9 cellular contexts compared by ENCODE assay signal in the genomic region with DNA sequence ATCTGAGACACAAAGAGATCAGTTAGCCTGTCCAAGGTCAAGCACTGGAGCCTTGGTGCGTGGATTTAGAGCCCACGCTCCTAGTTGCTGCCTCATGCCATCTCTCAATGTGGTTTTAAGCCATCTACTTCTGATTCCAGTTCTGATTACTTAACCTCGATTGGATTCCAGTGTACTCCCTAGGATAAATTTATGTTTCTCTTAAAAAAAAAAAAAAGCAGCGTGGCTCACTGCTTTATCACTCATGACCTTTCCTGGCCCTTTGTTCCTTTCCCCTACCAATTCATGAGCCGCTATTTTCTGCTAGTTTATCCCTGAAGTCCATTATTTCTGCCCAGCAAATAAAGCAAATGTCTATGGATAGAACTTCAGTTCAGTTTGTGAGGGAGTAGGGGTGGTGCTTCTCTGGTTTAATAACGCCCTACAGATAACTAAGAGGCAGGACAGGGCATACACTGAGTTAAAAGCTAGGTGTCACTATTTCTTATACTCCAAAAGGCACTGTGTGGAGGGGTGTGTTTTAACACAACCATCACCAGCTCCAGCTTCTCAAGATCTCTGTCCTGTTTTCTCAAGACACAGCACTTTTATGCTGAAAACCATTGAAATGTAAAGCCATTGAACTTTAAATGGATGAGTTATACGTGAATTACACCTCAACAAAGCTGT. TPM values are rescaled to one million over a fixed set of nuclear protein-coding genes. Genes with fewer than 3 reads are reported as not detected.
DNase-seq lines count a peak whose midpoint lies in the region; ATAC-seq and TF ChIP-seq lines count a peak whose summit lies in the region.
"Had no signal": no experiment of that assay in that cellular context is flagged by ENCODE, and none has a peak within 500 bp of the region (broad histone marks: within the 10 kb centered on the region; RNA-seq: fewer than 3 reads in every experiment).

No MANE protein-coding gene starts in this region.

- H3K9ac ChIP-seq in OCI-LY3 (ENCODE audit: low read length): no peak overlapping the region

- no peak for ATAC-seq in GM18858 (IDR thresholded peaks at IDR 0.05; ENCODE audit: unreplicated experiment)
- no peak for ATAC-seq in GM21526 (IDR thresholded peaks at IDR 0.05; ENCODE audit: low FRiP score, unreplicated experiment)

- peaks cover 12% of the 10 kb centered on the region; the same call in 1 of the 2 replicates for H3K27me3 ChIP-seq in OCI-LY3 (ENCODE audit: low read depth, low read length)

- H3K4me3 ChIP-seq in OCI-LY3 (ENCODE audit: low read length): no peak overlapping the region

- no peak overlapping the region for H3K27ac ChIP-seq in OCI-LY3 (ENCODE audit: low read length)

- no peak for TF ChIP-seq CTCF in GM10266 (IDR thresholded peaks at IDR 0.05; ENCODE audit: control insufficient read depth, insufficient read depth, low read depth, missing control alignments)
- TF ChIP-seq CTCF in OCI-LY3 (IDR thresholded peaks at IDR 0.05; ENCODE audit: low read depth, low read length): peak; percentile 63

- peaks cover 2% of the 10 kb centered on the region; the same call in 1 of the 2 replicates for H3K4me1 ChIP-seq in OCI-LY3 (ENCODE audit: low read length)

- peaks cover 2% of the 10 kb centered on the region; the same call in 1 of the 2 replicates for H3K9me3 ChIP-seq in OCI-LY3 (ENCODE audit: insufficient read depth, low read length)

- peak; percentile 8 for DNase-seq in A172 (ENCODE audit: low spot score)
- peak; percentile 24 for DNase-seq in GM10266 (ENCODE audit: extremely low spot score)
- peak; percentile 3 for DNase-seq in fibroblast of the conjunctiva (ENCODE audit: low read depth)
- DNase-seq in effector CD4-positive, alpha-beta T cell: no peak
- no peak for DNase-seq in stimulated activated CD4-positive, alpha-beta T cell treated with anti-CD3 and anti-CD28 coated beads, Interleukin-1b, Interleukin-23, amount 100 ng/mL, for 48 hours
- DNase-seq: occipital lobe had no signal

- no peaks in the 10 kb centered on the region for H3K79me2 ChIP-seq in OCI-LY3 (ENCODE audit: low read length)

- no peaks in the 10 kb centered on the region for H4K20me1 ChIP-seq in OCI-LY3 (ENCODE audit: insufficient read depth, low read length)

- no peaks in the 10 kb centered on the region for H3K36me3 ChIP-seq in OCI-LY3 (replicated peaks; ENCODE audit: low read depth, low read length)

- H3K4me2 ChIP-seq in OCI-LY3 (ENCODE audit: low read length): peak overlapping the region; percentile 30; the same call in 1 of the 2 replicates

- no peak overlapping the region for H2AFZ ChIP-seq in OCI-LY3 (ENCODE audit: low read depth, low read length)

RNA-seq across cellular contexts. Expression of gene PARP11, which starts 9.8 kb away (rescaled TPM):
- total RNA-seq in A172 (2014; rRNA removed; shearing (Covaris generic)): 1.5 TPM in 2 replicates

Comparison
In these comparisons a context has a peak if more than half of its experiments do, and no peak if none do; other contexts are left out.
1. DNase-seq: peak in A172 (single experiment), GM10266 (single experiment) and fibroblast of the conjunctiva (single experiment); none in effector CD4-positive, alpha-beta T cell (single experiment) and stimulated activated CD4-positive, alpha-beta T cell treated with anti-CD3 and anti-CD28 coated beads, Interleukin-1b, Interleukin-23, amount 100 ng/mL, for 48 hours (single experiment).